ENCODE assay signal across 8 cellular contexts in the genomic region with DNA sequence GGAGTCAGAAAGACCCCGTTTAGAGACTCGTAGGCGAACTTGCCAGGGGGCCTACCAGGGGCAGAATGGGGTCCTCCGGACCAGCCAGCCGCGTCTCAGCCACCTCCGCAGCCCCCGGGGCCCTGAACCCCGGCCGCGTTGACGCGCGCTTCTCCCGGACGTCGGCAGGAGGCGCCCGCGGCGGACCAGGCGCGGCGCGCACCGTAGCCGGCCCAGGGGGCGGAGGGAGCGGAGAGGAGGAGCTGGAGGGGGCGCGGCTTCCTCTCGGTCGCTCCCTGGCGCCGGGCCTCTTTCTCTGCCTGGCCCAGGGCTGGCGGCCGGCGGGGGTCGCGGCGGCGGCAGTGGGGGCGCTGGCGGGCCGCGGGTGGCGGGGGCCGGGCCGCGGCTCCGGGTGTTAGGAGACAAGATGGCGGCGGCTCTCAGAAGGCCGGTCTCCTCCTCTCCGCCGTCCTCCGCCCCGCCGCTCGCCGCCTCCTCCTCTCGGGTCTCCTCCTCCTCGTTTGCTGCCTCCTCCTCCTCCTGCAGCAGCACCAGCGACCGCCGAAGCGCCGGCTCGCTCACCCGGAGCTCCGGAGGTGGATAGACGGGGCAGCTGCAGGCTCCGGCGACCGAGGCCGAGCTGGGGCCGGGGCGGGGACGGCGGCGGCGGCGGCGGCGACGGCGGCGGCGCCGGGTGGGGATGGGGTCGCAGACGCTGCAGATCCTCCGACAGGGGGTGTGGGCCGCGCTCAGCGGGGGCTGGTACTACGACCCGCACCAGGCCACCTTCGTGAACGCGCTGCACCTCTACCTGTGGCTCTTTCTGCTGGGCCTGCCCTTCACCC. TPM values are rescaled to one million over a fixed set of nuclear protein-coding genes. Genes with fewer than 3 reads are reported as not detected.
DNase-seq lines count a peak whose midpoint lies in the region; ATAC-seq and TF ChIP-seq lines count a peak whose summit lies in the region.

Gene PCNX1, plus strand, starts transcription at position 288 of the 824 bp plus-strand sequence. Its CDS starts 392 bp downstream, at position 680.

- H3K4me3 ChIP-seq in Panc1 (ENCODE audit: low read depth in 2 of 2, low read length in 2 of 2) (peak within 1 kb of the TSS; percentile 82 to 83), esophagus muscularis mucosa (peak within 1 kb of the TSS; percentile 90 to 100 (median 96))

- no peaks in the 10 kb centered on the region for H3K9me3 ChIP-seq in Panc1 (ENCODE audit: control insufficient read depth, insufficient read depth, low read depth, low read length)
- H3K9me3 ChIP-seq in esophagus muscularis mucosa, result no peaks in the 10 kb centered on the region

- 0% methylated on average over 4 of the region's 101 CpGs for WGBS in esophagus muscularis mucosa

- peaks cover 2% of the 10 kb centered on the region for H3K36me3 Mint-ChIP-seq in IgD-negative memory B cell
- peaks cover 4% of the 10 kb centered on the region for H3K36me3 Mint-ChIP-seq in activated T-cell treated with anti-CD3 and anti-CD28 coated beads, Interleukin-2, amount 50 U/mL, for 4 hours (ENCODE audit: insufficient read depth)

- no peak for TF ChIP-seq EP300 in esophagus muscularis mucosa (IDR thresholded peaks at IDR 0.05)

- H3K27me3 ChIP-seq in Panc1 (ENCODE audit: control insufficient read depth, insufficient read depth, low read length) (no peaks in the 10 kb centered on the region), esophagus muscularis mucosa (no peaks in the 10 kb centered on the region)

- intact Hi-C loops in Panc1 (cut with micrococcal nuclease; ENCODE audit: unreplicated experiment) (loop anchor here (5.0 kb wide), 1 partner anchor 65 kb away; no protein-coding TSS in a partner anchor), esophagus muscularis mucosa (cut with DNase I) (loop anchor here (5.0 kb wide), 1 partner anchor 65 kb away; no protein-coding TSS in a partner anchor)

- H3K4me1 ChIP-seq in Panc1 (ENCODE audit: control insufficient read depth, insufficient read depth, low read length) (peaks cover 10% of the 10 kb centered on the region), esophagus muscularis mucosa (peaks cover 47 to 61% (median 51%) of the 10 kb centered on the region in 4 donors)

- H3K9me3 Mint-ChIP-seq in IgD-negative memory B cell, result no peaks in the 10 kb centered on the region
- H3K9me3 Mint-ChIP-seq in activated T-cell treated with anti-CD3 and anti-CD28 coated beads, Interleukin-2, amount 50 U/mL, for 4 hours, result no peaks in the 10 kb centered on the region

- in situ Hi-C loops in Panc1 (cut with HindIII; ENCODE audit: low pct_unique_long_range_greater_than_20kb, low sequenced_read_pairs), result no loop called here

- H3K4me3 Mint-ChIP-seq in IgD-negative memory B cell, result peak within 1 kb of the TSS; percentile 86 to 92 (median 92)
- H3K4me3 Mint-ChIP-seq in activated T-cell treated with anti-CD3 and anti-CD28 coated beads, Interleukin-2, amount 50 U/mL, for 4 hours, result peak within 1 kb of the TSS; percentile 91

- ATAC-seq in GM21528 (IDR thresholded peaks at IDR 0.05; ENCODE audit: low FRiP score, unreplicated experiment), result peak; percentile 75
- peak; percentile 89 for ATAC-seq in Panc1
- ATAC-seq in activated T-cell treated with anti-CD3 and anti-CD28 coated beads, Interleukin-2, amount 50 U/mL, for 4 hours, result peak; percentile 76 to 82

- DNase-seq in DMS153 (lab: John Stamatoyannopoulos, UW) (peak; percentile 65), Panc1 (ENCODE audit: low read depth, low spot score) (no peak), esophagus muscularis mucosa (ENCODE audit: extremely low spot score) (peak; percentile 95), myocyte (ENCODE audit: low read depth) (peak; percentile 89)
- DNase-seq in activated T-cell treated with anti-CD3 and anti-CD28 coated beads, Interleukin-2, amount 50 U/mL, for 4 hours, result peak; percentile 86
- DNase-seq in stimulated activated CD8-positive, alpha-beta memory T cell treated with anti-CD3 and anti-CD28 coated beads, Interleukin-7, amount 100 ng/mL, for 48 hours (ENCODE audit: extremely low read depth in 1 of 2, low read depth in 1 of 2), result peak; percentile 80 to 86

- no peaks in the 10 kb centered on the region for H3K27me3 Mint-ChIP-seq in IgD-negative memory B cell
- no peaks in the 10 kb centered on the region for H3K27me3 Mint-ChIP-seq in activated T-cell treated with anti-CD3 and anti-CD28 coated beads, Interleukin-2, amount 50 U/mL, for 4 hours (ENCODE audit: low read depth)

- CTCF ChIA-PET in Panc1 (lab: Charles Lee), result interaction anchor here (0.9 kb wide), 1 partner anchor 89 kb away, joined by 3 read pairs; no protein-coding TSS in a partner anchor

- TF ChIP-seq POLR2A in esophagus muscularis mucosa (IDR thresholded peaks at IDR 0.05; ENCODE audit: low read depth), result no peak

- POLR2A ChIA-PET in Panc1 (lab: Charles Lee), result interaction anchor here (0.6 kb wide), 2 partner anchors 268 to 1867 kb away, joined by 6 read pairs; no protein-coding TSS in a partner anchor

- TF ChIP-seq CTCF in Panc1 (IDR thresholded peaks at IDR 0.05), result peak; percentile 92
- TF ChIP-seq CTCF in esophagus muscularis mucosa (IDR thresholded peaks at IDR 0.05), result peak in 2 of 3 experiments; percentile 87 to 89

- H3K27ac ChIP-seq in Panc1 (ENCODE audit: low read length), result peak within 1 kb of the TSS; percentile 84
- H3K27ac ChIP-seq in esophagus muscularis mucosa (replicated peaks in 1 of 4), result peak within 1 kb of the TSS; percentile 93 to 95 (median 94)

- peak within 1 kb of the TSS; percentile 89 to 97 (median 94) for H3K27ac Mint-ChIP-seq in IgD-negative memory B cell

- peaks cover 30 to 33% (median 32%) of the 10 kb centered on the region in 3 donors for H3K4me1 Mint-ChIP-seq in IgD-negative memory B cell
- H3K4me1 Mint-ChIP-seq in activated T-cell treated with anti-CD3 and anti-CD28 coated beads, Interleukin-2, amount 50 U/mL, for 4 hours (ENCODE audit: low read depth), result peaks cover 71% of the 10 kb centered on the region

- no TSS peak for BruUV-seq in Panc1 (replicated peaks; lab: Mats Ljungman, UMichigan)

- peaks cover 2% of the 10 kb centered on the region; the same call in 1 of the 2 replicates for H3K36me3 ChIP-seq in Panc1 (ENCODE audit: control insufficient read depth, insufficient read depth, low read length)
- no peaks in the 10 kb centered on the region for H3K36me3 ChIP-seq in esophagus muscularis mucosa

RNA-seq across cellular contexts. Expression of gene PCNX1, which starts in this region (rescaled TPM):
- polyA plus RNA-seq in IgD-negative memory B cell, result 5.6 TPM
- 30.5 TPM for total RNA-seq in Panc1 (2021; ENCODE audit: unreplicated experiment)
- polyA plus RNA-seq in Panc1 (2012; ENCODE audit: insufficient read length), result 18.8 TPM
- 10 to 100 TPM; 26.4 to 30.8 (median 28.3) TPM for total RNA-seq in activated T-cell treated with anti-CD3 and anti-CD28 coated beads, Interleukin-2, amount 50 U/mL, for 4 hours
- total RNA-seq in esophagus muscularis mucosa, result 10 to 100 TPM; 56.3 to 62.5 (median 59.6) TPM
- 36.4 and 42.1 TPM in 2 replicates for total RNA-seq in myocyte
- polyA plus RNA-seq in myocyte (2012), result 11.6 TPM
